ENCODE assay signal across 8 cellular contexts in genomic region chr9:70352802-70353201, GRCh38.
DNase-seq lines count a peak whose midpoint lies in the region; ATAC-seq and TF ChIP-seq lines count a peak whose summit lies in the region.

No MANE protein-coding gene starts in this region.

- no peak overlapping the region for H3K4me3 ChIP-seq in OCI-LY3 (ENCODE audit: low read length)
- H3K4me3 ChIP-seq in esophagus muscularis mucosa = no peak overlapping the region

- peak; percentile 70 for ATAC-seq in sciatic nerve
- ATAC-seq in HG02642 (IDR thresholded peaks at IDR 0.05; ENCODE audit: poor library complexity, unreplicated experiment) = no peak

- H4K20me1 ChIP-seq in OCI-LY3 (ENCODE audit: insufficient read depth, low read length) = no peaks in the 10 kb centered on the region

- H3K27ac ChIP-seq in OCI-LY3 (ENCODE audit: low read length) (no peak overlapping the region), esophagus muscularis mucosa (replicated peaks in 1 of 4) (peak overlapping the region in 1 of 4 donors; percentile 55)

- intact Hi-C loops in esophagus muscularis mucosa (cut with DNase I) (loop anchor here (10.0 kb wide), 1 partner anchor 162 kb away; no protein-coding TSS in a partner anchor), sciatic nerve (cut with DNase I) (loop anchor here (10.0 kb wide), 1 partner anchor 52 kb away; no protein-coding TSS in a partner anchor)

- H3K4me1 ChIP-seq in OCI-LY3 (ENCODE audit: low read length) (no peaks in the 10 kb centered on the region), esophagus muscularis mucosa (peaks cover 0 to 28% (median 21%) of the 10 kb centered on the region in 4 donors)

- H2AFZ ChIP-seq in OCI-LY3 (ENCODE audit: low read depth, low read length) = no peak overlapping the region

- H3K9ac ChIP-seq in OCI-LY3 (ENCODE audit: low read length) = no peak overlapping the region

- H3K9me3 ChIP-seq in OCI-LY3 (ENCODE audit: insufficient read depth, low read length) (no peaks in the 10 kb centered on the region), esophagus muscularis mucosa (no peaks in the 10 kb centered on the region)

- H3K36me3 ChIP-seq in OCI-LY3 (replicated peaks; ENCODE audit: low read depth, low read length) = peaks cover 21% of the 10 kb centered on the region
- H3K36me3 ChIP-seq in esophagus muscularis mucosa = peaks cover 0 to 40% (median 24%) of the 10 kb centered on the region in 4 donors

- no peak for TF ChIP-seq POLR2A in esophagus muscularis mucosa (IDR thresholded peaks at IDR 0.05; ENCODE audit: low read depth)

- TF ChIP-seq CTCF in OCI-LY3 (IDR thresholded peaks at IDR 0.05; ENCODE audit: low read depth, low read length) = peak; percentile 31; the same call in 1 of the 2 replicates
- peak; percentile 72 to 80 (median 79) for TF ChIP-seq CTCF in esophagus muscularis mucosa (IDR thresholded peaks at IDR 0.05)

- no peak for TF ChIP-seq EP300 in esophagus muscularis mucosa (IDR thresholded peaks at IDR 0.05)

- H3K27me3 ChIP-seq in OCI-LY3 (ENCODE audit: low read depth, low read length) = no peaks in the 10 kb centered on the region
- no peaks in the 10 kb centered on the region for H3K27me3 ChIP-seq in esophagus muscularis mucosa

- peak; percentile 16 for DNase-seq in DMS53 (lab: John Stamatoyannopoulos, UW)
- DNase-seq in DMS53 treated with DMSO at 0.1 percent for 48 hours (lab: John Stamatoyannopoulos, UW; ENCODE audit: unreplicated experiment) = no peak
- DNase-seq in esophagus muscularis mucosa (ENCODE audit: extremely low spot score) = no peak
- no peak for DNase-seq in sciatic nerve (ENCODE audit: low spot score)
- no peak for DNase-seq in COLO668 (lab: John Stamatoyannopoulos, UW; ENCODE audit: unreplicated experiment)
- DNase-seq in hypothalamus (lab: John Stamatoyannopoulos, UW) = no peak

- no peak overlapping the region for H3K4me2 ChIP-seq in OCI-LY3 (ENCODE audit: low read length)

- H3K79me2 ChIP-seq in OCI-LY3 (ENCODE audit: low read length) = no peaks in the 10 kb centered on the region
